Comparison of ENCODE assay signal across 9 cellular contexts in the genomic region with DNA sequence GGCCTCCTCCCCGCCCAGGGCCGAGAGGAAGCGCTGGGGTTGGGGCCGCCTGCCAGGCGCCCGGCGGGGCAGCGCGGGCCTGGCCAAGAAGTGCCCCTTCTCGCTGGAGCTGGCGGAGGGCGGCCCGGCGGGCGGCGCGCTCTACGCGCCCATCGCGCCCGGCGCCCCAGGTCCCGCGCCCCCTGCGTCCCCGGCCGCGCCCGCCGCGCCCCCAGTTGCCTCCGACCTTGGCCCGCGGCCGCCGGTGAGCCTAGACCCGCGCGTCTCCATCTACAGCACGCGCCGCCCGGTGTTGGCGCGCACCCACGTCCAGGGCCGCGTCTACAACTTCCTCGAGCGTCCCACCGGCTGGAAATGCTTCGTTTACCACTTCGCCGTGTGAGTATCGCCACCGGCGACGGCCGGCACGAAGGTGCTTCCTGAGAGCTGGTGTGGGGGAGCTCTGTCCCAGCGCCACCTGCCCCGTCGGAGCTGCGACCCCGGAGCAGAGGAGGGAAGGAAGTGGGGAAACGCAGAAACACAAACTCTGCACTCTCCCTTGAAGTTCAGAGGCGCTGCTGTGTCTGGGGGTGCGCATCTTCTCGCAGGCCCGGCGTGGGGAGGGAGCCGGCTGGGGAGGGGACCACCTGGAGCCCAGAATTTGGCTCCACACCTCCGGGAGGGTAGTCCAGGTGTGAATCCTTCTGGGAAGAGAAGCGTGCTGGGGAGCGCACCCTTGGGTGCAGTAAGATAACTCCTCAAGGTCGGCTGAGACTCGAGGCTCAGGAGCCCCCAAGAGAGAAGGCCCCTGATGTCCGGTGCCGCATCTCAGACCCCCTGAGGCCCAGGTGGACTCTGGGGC. TPM values are rescaled to one million over a fixed set of nuclear protein-coding genes. Genes with fewer than 3 reads are reported as not detected.
DNase-seq lines count a peak whose midpoint lies in the region; ATAC-seq and TF ChIP-seq lines count a peak whose summit lies in the region.
"Had no signal": no experiment of that assay in that cellular context is flagged by ENCODE, and none has a peak within 500 bp of the region (broad histone marks: within the 10 kb centered on the region; RNA-seq: fewer than 3 reads in every experiment).

No MANE protein-coding gene starts in this region.

- no peaks in the 10 kb centered on the region for H3K9me3 Mint-ChIP-seq in activated naive CD8-positive, alpha-beta T cell treated with anti-CD3 and anti-CD28 coated beads for 36 hours
- H3K9me3 Mint-ChIP-seq in memory B cell (no peaks in the 10 kb centered on the region), type B pancreatic cell (peaks cover 4% of the 10 kb centered on the region), osteocyte (ENCODE audit: unreplicated experiment) (peaks cover 6% of the 10 kb centered on the region)

- peak; percentile 32 for ATAC-seq in memory B cell (ENCODE audit: low read depth)
- no peak for ATAC-seq in HG03520 (IDR thresholded peaks at IDR 0.05; ENCODE audit: unreplicated experiment)

- H3K36me3 Mint-ChIP-seq in activated naive CD8-positive, alpha-beta T cell treated with anti-CD3 and anti-CD28 coated beads for 36 hours, result no peaks in the 10 kb centered on the region
- no peaks in the 10 kb centered on the region for H3K36me3 Mint-ChIP-seq in memory B cell
- no peaks in the 10 kb centered on the region for H3K36me3 Mint-ChIP-seq in type B pancreatic cell
- H3K36me3 Mint-ChIP-seq in osteocyte (ENCODE audit: unreplicated experiment), result peaks cover 2% of the 10 kb centered on the region

- peaks cover 25% of the 10 kb centered on the region for H3K4me1 Mint-ChIP-seq in activated naive CD8-positive, alpha-beta T cell treated with anti-CD3 and anti-CD28 coated beads for 36 hours
- peaks cover 26% of the 10 kb centered on the region for H3K4me1 Mint-ChIP-seq in memory B cell
- H3K4me1 Mint-ChIP-seq in type B pancreatic cell (ENCODE audit: unreplicated experiment), result no peaks in the 10 kb centered on the region
- no peaks in the 10 kb centered on the region for H3K4me1 Mint-ChIP-seq in osteocyte (ENCODE audit: unreplicated experiment)

- DNase-seq in activated CD4-positive, alpha-beta T cell treated with anti-CD3 and anti-CD28 coated beads for 48 hours, result peak; percentile 52
- DNase-seq in activated CD4-positive, alpha-beta T cell treated with anti-CD3 and anti-CD28 coated beads for 1 hour, result no peak
- DNase-seq in activated naive CD8-positive, alpha-beta T cell treated with anti-CD3 and anti-CD28 coated beads for 36 hours, result peak; percentile 51
- DNase-seq in memory B cell (ENCODE audit: low spot score in 2 of 2), result peak in 1 of 2 donors; percentile 47
- no peak for DNase-seq in type B pancreatic cell (ENCODE audit: extremely low spot score, unreplicated experiment)
- DNase-seq in osteocyte (ENCODE audit: extremely low spot score, unreplicated experiment), result no peak
- no peak for DNase-seq in activated CD4-positive, CD25-positive, alpha-beta regulatory T cell (lab: John Stamatoyannopoulos, UW)

- peak; percentile 13 for TF ChIP-seq CTCF in type B pancreatic cell (conservative IDR thresholded peaks at IDR 0.05)
- TF ChIP-seq CTCF in osteocyte (IDR thresholded peaks at IDR 0.05), result no peak

- H3K4me3 Mint-ChIP-seq in activated naive CD8-positive, alpha-beta T cell treated with anti-CD3 and anti-CD28 coated beads for 36 hours, result peak overlapping the region; percentile 87
- H3K4me3 Mint-ChIP-seq in memory B cell (peak overlapping the region; percentile 97), type B pancreatic cell (peak overlapping the region; percentile 82), osteocyte (ENCODE audit: unreplicated experiment) (no peak overlapping the region)

- no peaks in the 10 kb centered on the region for H3K27me3 Mint-ChIP-seq in activated naive CD8-positive, alpha-beta T cell treated with anti-CD3 and anti-CD28 coated beads for 36 hours
- H3K27me3 Mint-ChIP-seq in memory B cell, result no peaks in the 10 kb centered on the region
- H3K27me3 Mint-ChIP-seq in type B pancreatic cell, result peaks cover 61% of the 10 kb centered on the region
- peaks cover 34% of the 10 kb centered on the region for H3K27me3 Mint-ChIP-seq in osteocyte (ENCODE audit: unreplicated experiment)

- H3K27ac Mint-ChIP-seq in activated naive CD8-positive, alpha-beta T cell treated with anti-CD3 and anti-CD28 coated beads for 36 hours, result peak overlapping the region; percentile 58
- H3K27ac Mint-ChIP-seq in memory B cell (peak overlapping the region; percentile 58), type B pancreatic cell (no peak overlapping the region), osteocyte (ENCODE audit: unreplicated experiment) (no peak overlapping the region)

RNA-seq across cellular contexts. Expression of gene KCNQ1, which starts 0.5 kb away (rescaled TPM):
- total RNA-seq in activated naive CD8-positive, alpha-beta T cell treated with anti-CD3 and anti-CD28 coated beads for 36 hours, result 1 to 10 TPM; 6.7 to 9.6 TPM
- total RNA-seq in type B pancreatic cell (ENCODE audit: low replicate concordance) (3.7 and 4.8 TPM in 2 replicates), osteocyte (0.16 TPM in 1 of 2 replicates, not detected in the other)

RNA-seq across cellular contexts. Expression of gene TRPM5, which starts 1.0 kb away (rescaled TPM):
- total RNA-seq in activated naive CD8-positive, alpha-beta T cell treated with anti-CD3 and anti-CD28 coated beads for 36 hours, result not detected
- total RNA-seq in type B pancreatic cell (ENCODE audit: low replicate concordance) (0.21 and 0.46 TPM in 2 replicates), osteocyte (not detected in 2 replicates)
- total RNA-seq: activated CD8-positive, alpha-beta memory T cell treated with anti-CD3 and anti-CD28 coated beads for 36 hours had no signal

RNA-seq across cellular contexts. Expression of gene TSSC4, which starts 44.8 kb away (rescaled TPM):
- total RNA-seq in activated naive CD8-positive, alpha-beta T cell treated with anti-CD3 and anti-CD28 coated beads for 36 hours, result 10 to 100 TPM; 46.9 to 54.2 TPM
- total RNA-seq in type B pancreatic cell (ENCODE audit: low replicate concordance) (59.0 and 59.7 TPM in 2 replicates), osteocyte (50.6 and 54.5 TPM in 2 replicates)

Comparison
In these comparisons a context has a peak if more than half of its experiments do, and no peak if none do; other contexts are left out.
1. DNase-seq: peak in activated CD4-positive, alpha-beta T cell treated with anti-CD3 and anti-CD28 coated beads for 48 hours (single experiment) and activated naive CD8-positive, alpha-beta T cell treated with anti-CD3 and anti-CD28 coated beads for 36 hours (single experiment); none in activated CD4-positive, alpha-beta T cell treated with anti-CD3 and anti-CD28 coated beads for 1 hour (single experiment), type B pancreatic cell (single experiment), osteocyte (single experiment) and activated CD4-positive, CD25-positive, alpha-beta regulatory T cell (0 of 4).
2. H3K27ac Mint-ChIP-seq: peak in activated naive CD8-positive, alpha-beta T cell treated with anti-CD3 and anti-CD28 coated beads for 36 hours (single experiment) and memory B cell (single experiment); none in type B pancreatic cell (single experiment) and osteocyte (single experiment).